In genomic region chr1:168893359-168893791, GRCh38 we compare ENCODE assay signal across 12 cellular contexts.
DNase-seq lines count a peak whose midpoint lies in the region; ATAC-seq and TF ChIP-seq lines count a peak whose summit lies in the region.
"Had no signal": no experiment of that assay in that cellular context is flagged by ENCODE, and none has a peak within 500 bp of the region (broad histone marks: within the 10 kb centered on the region; RNA-seq: fewer than 3 reads in every experiment).

No MANE protein-coding gene starts in this region.

- POLR2A ChIA-PET in activated CD4-positive, alpha-beta T cell treated with anti-CD3 and anti-CD28 coated beads, Interleukin-2, amount 10 ng/mL, durations not matched to agents 7 days and 5 days (lab: Charles Lee): no interaction called here

- no peak overlapping the region for H3K4me3 Mint-ChIP-seq in activated CD4-positive, alpha-beta T cell treated with anti-CD3 and anti-CD28 coated beads, Interleukin-2, amount 10 ng/mL, durations not matched to agents 7 days and 5 days
- H3K4me3 Mint-ChIP-seq in activated naive CD4-positive, alpha-beta T cell treated with anti-CD3 and anti-CD28 coated beads for 36 hours: no peak overlapping the region

- H3K27me3 ChIP-seq in left ventricle myocardium inferior (ENCODE audit: low read depth): no peaks in the 10 kb centered on the region
- H3K27me3 ChIP-seq in gastrocnemius medialis: no peaks in the 10 kb centered on the region
- H3K27me3 ChIP-seq: BLaER1, right lobe of liver had no signal

- peak; percentile 65 for DNase-seq in GM03348 (ENCODE audit: low spot score)
- peak; percentile 5 for DNase-seq in amniotic epithelial cell (ENCODE audit: low read depth)
- peak; percentile 25 for DNase-seq in left ventricle myocardium inferior
- DNase-seq in gastrocnemius medialis: peak; percentile 74 to 88
- no peak for DNase-seq in activated CD4-positive, alpha-beta T cell treated with anti-CD3 and anti-CD28 coated beads, Interleukin-2, amount 10 ng/mL, durations not matched to agents 7 days and 5 days
- no peak for DNase-seq in activated naive CD4-positive, alpha-beta T cell treated with anti-CD3 and anti-CD28 coated beads for 36 hours
- no peak for DNase-seq in GF-D8 (lab: John Stamatoyannopoulos, UW)
- DNase-seq: right lobe of liver had no signal

- H3K9me3 ChIP-seq in left ventricle myocardium inferior (replicated peaks) (peaks cover 5% of the 10 kb centered on the region), gastrocnemius medialis (no peaks in the 10 kb centered on the region)
- H3K9me3 ChIP-seq: BLaER1, right lobe of liver had no signal

- peak overlapping the region; percentile 74 for H3K27ac ChIP-seq in left ventricle myocardium inferior (replicated peaks)
- peak overlapping the region; percentile 83 to 95 (median 88) for H3K27ac ChIP-seq in gastrocnemius medialis
- H3K27ac ChIP-seq: BLaER1, right lobe of liver had no signal

- intact Hi-C loops in left ventricle myocardium inferior (cut with micrococcal nuclease): no loop called here
- intact Hi-C loops in gastrocnemius medialis (cut with DNase I; ENCODE audit: low total_unique reads): loop anchor here (2.0 to 10.0 kb wide), 5 partner anchors 111 to 591 kb away; partner anchors contain the start of gene SLC19A2
- intact Hi-C loops in activated naive CD4-positive, alpha-beta T cell treated with anti-CD3 and anti-CD28 coated beads for 36 hours (cut with micrococcal nuclease): no loop called here

- TF ChIP-seq POLR2A in gastrocnemius medialis (IDR thresholded peaks at IDR 0.05): peak; percentile 11 to 47

- H3K4me3 ChIP-seq in left ventricle myocardium inferior (no peak overlapping the region), gastrocnemius medialis (peak overlapping the region in 2 of 4 donors; percentile 11 to 19)
- H3K4me3 ChIP-seq: BLaER1, right lobe of liver had no signal

- H3K4me1 Mint-ChIP-seq in activated CD4-positive, alpha-beta T cell treated with anti-CD3 and anti-CD28 coated beads, Interleukin-2, amount 10 ng/mL, durations not matched to agents 7 days and 5 days: no peaks in the 10 kb centered on the region
- H3K4me1 Mint-ChIP-seq in activated naive CD4-positive, alpha-beta T cell treated with anti-CD3 and anti-CD28 coated beads for 36 hours (ENCODE audit: low read depth): no peaks in the 10 kb centered on the region

- H3K9me3 Mint-ChIP-seq in activated CD4-positive, alpha-beta T cell treated with anti-CD3 and anti-CD28 coated beads, Interleukin-2, amount 10 ng/mL, durations not matched to agents 7 days and 5 days: peaks cover 1% of the 10 kb centered on the region
- H3K9me3 Mint-ChIP-seq in activated naive CD4-positive, alpha-beta T cell treated with anti-CD3 and anti-CD28 coated beads for 36 hours: no peaks in the 10 kb centered on the region

- in situ Hi-C loops in gastrocnemius medialis (cut with MboI; ENCODE audit: low sequenced_read_pairs in 4 of 4): loop anchor here in 2 of 4 donors (10.0 kb wide), 3 partner anchors 259 to 591 kb away; partner anchors contain the start of gene SLC19A2 (in 1 of the 2)

- peaks cover 37% of the 10 kb centered on the region for H3K27me3 Mint-ChIP-seq in activated CD4-positive, alpha-beta T cell treated with anti-CD3 and anti-CD28 coated beads, Interleukin-2, amount 10 ng/mL, durations not matched to agents 7 days and 5 days
- H3K27me3 Mint-ChIP-seq in activated naive CD4-positive, alpha-beta T cell treated with anti-CD3 and anti-CD28 coated beads for 36 hours (ENCODE audit: low read depth): peaks cover 29% of the 10 kb centered on the region

- no peaks in the 10 kb centered on the region for H3K36me3 Mint-ChIP-seq in activated CD4-positive, alpha-beta T cell treated with anti-CD3 and anti-CD28 coated beads, Interleukin-2, amount 10 ng/mL, durations not matched to agents 7 days and 5 days (ENCODE audit: low read depth)
- no peaks in the 10 kb centered on the region for H3K36me3 Mint-ChIP-seq in activated naive CD4-positive, alpha-beta T cell treated with anti-CD3 and anti-CD28 coated beads for 36 hours (ENCODE audit: low read depth)

- H3K4me1 ChIP-seq in left ventricle myocardium inferior: no peaks in the 10 kb centered on the region
- H3K4me1 ChIP-seq in gastrocnemius medialis: peaks cover 8 to 21% of the 10 kb centered on the region in 2 donors
- H3K4me1 ChIP-seq: BLaER1, right lobe of liver had no signal

- TF ChIP-seq CTCF in left ventricle myocardium inferior (IDR thresholded peaks at IDR 0.05; ENCODE audit: borderline replicate concordance) (no peak), gastrocnemius medialis (IDR thresholded peaks at IDR 0.05 in 4 of 5, conservative IDR thresholded peaks at IDR 0.05 in 1 of 5) (no peak)

- CTCF ChIA-PET in activated CD4-positive, alpha-beta T cell treated with anti-CD3 and anti-CD28 coated beads, Interleukin-2, amount 10 ng/mL, durations not matched to agents 7 days and 5 days (lab: Charles Lee): no interaction called here
- CTCF ChIA-PET in activated naive CD4-positive, alpha-beta T cell treated with anti-CD3 and anti-CD28 coated beads for 36 hours (lab: Charles Lee): no interaction called here

- peak; percentile 98 to 99 for ATAC-seq in gastrocnemius medialis
- ATAC-seq in GM18909 (IDR thresholded peaks at IDR 0.05; ENCODE audit: poor library complexity, unreplicated experiment): no peak
- ATAC-seq: HCT116, left lobe of liver, right lobe of liver had no signal

- no peak overlapping the region for H3K27ac Mint-ChIP-seq in activated CD4-positive, alpha-beta T cell treated with anti-CD3 and anti-CD28 coated beads, Interleukin-2, amount 10 ng/mL, durations not matched to agents 7 days and 5 days
- H3K27ac Mint-ChIP-seq in activated naive CD4-positive, alpha-beta T cell treated with anti-CD3 and anti-CD28 coated beads for 36 hours: no peak overlapping the region

- H3K36me3 ChIP-seq in left ventricle myocardium inferior (no peaks in the 10 kb centered on the region), gastrocnemius medialis (no peaks in the 10 kb centered on the region)
- H3K36me3 ChIP-seq: BLaER1, right lobe of liver had no signal

Comparison
In these comparisons a context has a peak if more than half of its experiments do, and no peak if none do; other contexts are left out.
1. DNase-seq: peak in GM03348 (single experiment), amniotic epithelial cell (single experiment), left ventricle myocardium inferior (single experiment) and gastrocnemius medialis (2 of 2); none in activated CD4-positive, alpha-beta T cell treated with anti-CD3 and anti-CD28 coated beads, Interleukin-2, amount 10 ng/mL, durations not matched to agents 7 days and 5 days (single experiment), activated naive CD4-positive, alpha-beta T cell treated with anti-CD3 and anti-CD28 coated beads for 36 hours (single experiment) and GF-D8 (single experiment).